ENCODE assay signal across 1 cellular context in genomic region chr1:15158506-15159165, GRCh38.
TF ChIP-seq lines count a peak whose summit lies in the region.

No MANE protein-coding gene starts in this region.

TF ChIP-seq in IMR-90, 13 proteins besides CTCF, POLR2A, EP300 and RAD21:
- TF ChIP-seq MXI1 (IDR thresholded peaks at IDR 0.05; ENCODE audit: borderline replicate concordance, low read depth, low read length), result peak; percentile 12; the same call in 1 of the 2 replicates
- TF ChIP-seq SMC3 (IDR thresholded peaks at IDR 0.05; ENCODE audit: low read depth, low read length), result no peak
- no peak for TF ChIP-seq RCOR1 (IDR thresholded peaks at IDR 0.05; ENCODE audit: insufficient replicate concordance, low read length)
- TF ChIP-seq CEBPB (IDR thresholded peaks at IDR 0.05; ENCODE audit: low read depth, low read length), result peak; percentile 100
- no peak for TF ChIP-seq CHD1 (IDR thresholded peaks at IDR 0.05; ENCODE audit: low read depth, low read length)
- no peak for TF ChIP-seq ELK1 (IDR thresholded peaks at IDR 0.05; ENCODE audit: borderline replicate concordance, low read depth, low read length)
- TF ChIP-seq MAFK (IDR thresholded peaks at IDR 0.05; ENCODE audit: low read depth, low read length), result no peak
- TF ChIP-seq NFE2L2 (IDR thresholded peaks at IDR 0.05; ENCODE audit: low read depth, low read length), result no peak
- TF ChIP-seq FOS (IDR thresholded peaks at IDR 0.05; ENCODE audit: low read depth, low read length), result peak; percentile 63
- TF ChIP-seq MAZ (IDR thresholded peaks at IDR 0.05; ENCODE audit: borderline replicate concordance, low read depth, low read length), result peak; percentile 19; the same call in 1 of the 2 replicates
- TF ChIP-seq BHLHE40 (IDR thresholded peaks at IDR 0.05; ENCODE audit: low read depth, low read length), result peak; percentile 64
- TF ChIP-seq USF2 (IDR thresholded peaks at IDR 0.05; ENCODE audit: low read depth, low read length), result no peak
- TF ChIP-seq RFX5 (IDR thresholded peaks at IDR 0.05; ENCODE audit: low read depth, low read length), result no peak
